Comparison of ENCODE assay signal across 9 cellular contexts in the genomic region with DNA sequence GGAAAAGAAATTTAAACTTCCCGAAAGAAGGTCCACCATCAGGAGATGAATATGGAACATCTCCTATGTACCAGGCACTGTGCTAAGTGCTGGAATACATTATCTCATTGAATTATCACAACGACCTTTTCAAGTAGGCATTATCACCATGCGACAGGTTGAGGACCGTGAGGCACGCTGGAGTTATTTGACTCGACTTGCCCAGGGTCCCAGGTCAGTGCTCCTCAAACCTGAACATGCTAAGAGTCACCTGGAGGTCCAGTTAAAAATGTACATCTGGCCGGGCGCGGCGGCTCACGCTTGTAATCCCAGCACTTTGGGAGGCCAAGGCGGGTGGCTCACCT. TPM values are rescaled to one million over a fixed set of nuclear protein-coding genes. Genes with fewer than 3 reads are reported as not detected.
DNase-seq lines count a peak whose midpoint lies in the region; ATAC-seq and TF ChIP-seq lines count a peak whose summit lies in the region.
"Had no signal": no experiment of that assay in that cellular context is flagged by ENCODE, and none has a peak within 500 bp of the region (broad histone marks: within the 10 kb centered on the region; RNA-seq: fewer than 3 reads in every experiment).

No MANE protein-coding gene starts in this region.

- WGBS in endodermal cell (ENCODE audit: insufficient coverage in 1 of 2, insufficient read length in 1 of 2), 2 experiments = 81 to 92% methylated on average over 12 of the region's 12 CpGs

- ATAC-seq in T-helper 17 cell = no peak
- no peak for ATAC-seq in stimulated activated naive B cell treated with anti-CD40 and anti-IgM and Interleukin-4, amounts not matched to agents 10 μg/mL and 1 μg/mL and 100 μg/mL, for 72 hours (replicated peaks)
- no peak for ATAC-seq in GM21825 (IDR thresholded peaks at IDR 0.05; ENCODE audit: unreplicated experiment)

- no peaks in the 10 kb centered on the region for H3K36me3 Mint-ChIP-seq in activated naive CD4-positive, alpha-beta T cell treated with anti-CD3 and anti-CD28 coated beads for 36 hours (ENCODE audit: low read depth)
- H3K36me3 Mint-ChIP-seq in T-helper 17 cell (ENCODE audit: low read depth) (no peaks in the 10 kb centered on the region), endodermal cell (ENCODE audit: low read depth) (no peaks in the 10 kb centered on the region)
- H3K36me3 Mint-ChIP-seq in stimulated activated naive B cell treated with anti-CD40 and anti-IgM and Interleukin-4, amounts not matched to agents 10 μg/mL and 1 μg/mL and 100 μg/mL, for 72 hours = no peaks in the 10 kb centered on the region

- no peaks in the 10 kb centered on the region for H3K9me3 ChIP-seq in T-helper 17 cell (ENCODE audit: control insufficient read depth, low read length, poor library complexity, severe bottlenecking)
- H3K9me3 ChIP-seq in endodermal cell (ENCODE audit: control insufficient read depth, low read length) = no peaks in the 10 kb centered on the region

- no peaks in the 10 kb centered on the region for H3K27me3 ChIP-seq in endodermal cell (ENCODE audit: control insufficient read depth, insufficient read depth, low read length, poor library complexity, severe bottlenecking)

- intact Hi-C loops in activated naive CD4-positive, alpha-beta T cell treated with anti-CD3 and anti-CD28 coated beads for 36 hours (cut with micrococcal nuclease) = no loop called here

- no peaks in the 10 kb centered on the region for H3K4me1 ChIP-seq in endodermal cell (ENCODE audit: control insufficient read depth, insufficient read depth, low read length)

- peaks cover 14% of the 10 kb centered on the region for H3K4me1 Mint-ChIP-seq in activated naive CD4-positive, alpha-beta T cell treated with anti-CD3 and anti-CD28 coated beads for 36 hours (ENCODE audit: low read depth)
- H3K4me1 Mint-ChIP-seq in T-helper 17 cell (peaks cover 9% of the 10 kb centered on the region), endodermal cell (no peaks in the 10 kb centered on the region)
- peaks cover 9 to 14% of the 10 kb centered on the region in 2 donors for H3K4me1 Mint-ChIP-seq in stimulated activated naive B cell treated with anti-CD40 and anti-IgM and Interleukin-4, amounts not matched to agents 10 μg/mL and 1 μg/mL and 100 μg/mL, for 72 hours

- H3K27ac Mint-ChIP-seq in activated naive CD4-positive, alpha-beta T cell treated with anti-CD3 and anti-CD28 coated beads for 36 hours = peak overlapping the region; percentile 80
- peak overlapping the region; percentile 91 for H3K27ac Mint-ChIP-seq in T-helper 17 cell
- H3K27ac Mint-ChIP-seq in endodermal cell = no peak overlapping the region
- H3K27ac Mint-ChIP-seq in stimulated activated naive B cell treated with anti-CD40 and anti-IgM and Interleukin-4, amounts not matched to agents 10 μg/mL and 1 μg/mL and 100 μg/mL, for 72 hours = peak overlapping the region; percentile 92

- no peak for DNase-seq in activated naive CD4-positive, alpha-beta T cell treated with anti-CD3 and anti-CD28 coated beads for 36 hours
- DNase-seq in activated naive CD4-positive, alpha-beta T cell treated with anti-CD3 and anti-CD28 coated beads, Interleukin-2, amount 50 U/mL, for 16 hours = no peak
- DNase-seq in T-helper 17 cell (no peak), endodermal cell (no peak), glomerular visceral epithelial cell (ENCODE audit: extremely low spot score) (no peak), activated gamma-delta T cell treated with Interleukin-2 at 50 U/mL for 16 hours (no peak)
- no peak for DNase-seq in stimulated activated naive B cell treated with anti-CD40 and anti-IgM and Interleukin-4, amounts not matched to agents 10 μg/mL and 1 μg/mL and 100 μg/mL, for 72 hours

- TF ChIP-seq CTCF in endodermal cell (conservative IDR thresholded peaks at IDR 0.05) = no peak

- no peaks in the 10 kb centered on the region for H3K9me3 Mint-ChIP-seq in activated naive CD4-positive, alpha-beta T cell treated with anti-CD3 and anti-CD28 coated beads for 36 hours
- H3K9me3 Mint-ChIP-seq in endodermal cell = no peaks in the 10 kb centered on the region
- H3K9me3 Mint-ChIP-seq in stimulated activated naive B cell treated with anti-CD40 and anti-IgM and Interleukin-4, amounts not matched to agents 10 μg/mL and 1 μg/mL and 100 μg/mL, for 72 hours = no peaks in the 10 kb centered on the region

- CTCF ChIA-PET in activated naive CD4-positive, alpha-beta T cell treated with anti-CD3 and anti-CD28 coated beads for 36 hours (lab: Charles Lee) = interaction anchor here (0.6 to 2.9 kb wide), 21 partner anchors 9 to 683 kb away, joined by 3 to 28 read pairs (median 6); a partner anchor contains a TSS

- no peak overlapping the region for H3K9ac ChIP-seq in endodermal cell (ENCODE audit: extremely low read depth, low read length, poor library complexity, severe bottlenecking)

- H3K4me3 ChIP-seq in endodermal cell (ENCODE audit: low read length) = no peak overlapping the region

- H3K27ac ChIP-seq in endodermal cell (ENCODE audit: low read depth, low read length) = no peak overlapping the region

- H3K27me3 Mint-ChIP-seq in activated naive CD4-positive, alpha-beta T cell treated with anti-CD3 and anti-CD28 coated beads for 36 hours (ENCODE audit: low read depth) = no peaks in the 10 kb centered on the region
- H3K27me3 Mint-ChIP-seq in T-helper 17 cell (peaks cover 1% of the 10 kb centered on the region), endodermal cell (ENCODE audit: insufficient read depth) (peaks cover 3% of the 10 kb centered on the region)
- H3K27me3 Mint-ChIP-seq in stimulated activated naive B cell treated with anti-CD40 and anti-IgM and Interleukin-4, amounts not matched to agents 10 μg/mL and 1 μg/mL and 100 μg/mL, for 72 hours = no peaks in the 10 kb centered on the region

- peak overlapping the region; percentile 80 for H3K4me3 Mint-ChIP-seq in activated naive CD4-positive, alpha-beta T cell treated with anti-CD3 and anti-CD28 coated beads for 36 hours
- H3K4me3 Mint-ChIP-seq in T-helper 17 cell (peak overlapping the region; percentile 90), endodermal cell (peak overlapping the region; percentile 50)
- peak overlapping the region; percentile 89 to 94 for H3K4me3 Mint-ChIP-seq in stimulated activated naive B cell treated with anti-CD40 and anti-IgM and Interleukin-4, amounts not matched to agents 10 μg/mL and 1 μg/mL and 100 μg/mL, for 72 hours

- H3K36me3 ChIP-seq in endodermal cell (ENCODE audit: control insufficient read depth, insufficient read depth, low read length) = no peaks in the 10 kb centered on the region

RNA-seq across cellular contexts. Expression of a gene that starts 15.9 kb away (rescaled TPM):
- 10 to 100 TPM; 20.3 to 21.7 TPM for total RNA-seq in activated naive CD4-positive, alpha-beta T cell treated with anti-CD3 and anti-CD28 coated beads for 36 hours
- total RNA-seq in T-helper 17 cell (10 to 100 TPM; 19.2 to 22.5 TPM), endodermal cell (10 to 100 TPM; 71.3 to 81.2 TPM)
- 54.5 TPM for polyA plus RNA-seq in endodermal cell (2013, experiment 1 of 2)
- 49.1 TPM for polyA plus RNA-seq in endodermal cell (2013, experiment 2 of 2)

RNA-seq across cellular contexts. Expression of a gene that starts 28.5 kb away (rescaled TPM):
- total RNA-seq in activated naive CD4-positive, alpha-beta T cell treated with anti-CD3 and anti-CD28 coated beads for 36 hours = under 1 TPM; 0.26 to 0.30 TPM
- total RNA-seq in T-helper 17 cell (under 1 TPM in 1 of 2 donors, not detected in 1; 0.17 TPM), endodermal cell (1 to 10 TPM; 5.4 to 6.0 TPM)
- 42.1 TPM for polyA plus RNA-seq in endodermal cell (2013, experiment 1 of 2)
- polyA plus RNA-seq in endodermal cell (2013, experiment 2 of 2) = 39.2 TPM

RNA-seq across cellular contexts. Expression of a gene that starts 39.1 kb away (rescaled TPM):
- total RNA-seq in activated naive CD4-positive, alpha-beta T cell treated with anti-CD3 and anti-CD28 coated beads for 36 hours = 10 to 100 TPM; 86.7 to 88.3 TPM
- total RNA-seq in T-helper 17 cell (10 to 100 TPM; 23.2 to 28.1 TPM), endodermal cell (100 to 1,000 TPM; 128 to 132 TPM)
- polyA plus RNA-seq in endodermal cell (2013, experiment 1 of 2) = 153 TPM
- polyA plus RNA-seq in endodermal cell (2013, experiment 2 of 2) = 130 TPM

RNA-seq across cellular contexts. Expression of a gene that starts 42.0 kb away (rescaled TPM):
- not detected for total RNA-seq in activated naive CD4-positive, alpha-beta T cell treated with anti-CD3 and anti-CD28 coated beads for 36 hours
- total RNA-seq in T-helper 17 cell (under 1 TPM in 1 of 2 donors, not detected in 1; 0.13 TPM), endodermal cell (1 to 10 TPM in 1 of 2 donors, under 1 TPM in 1; 0.95 to 1.4 TPM)
- 0.39 TPM for polyA plus RNA-seq in endodermal cell (2013, experiment 1 of 2)
- polyA plus RNA-seq in endodermal cell (2013, experiment 2 of 2) = 0.54 TPM
- total RNA-seq: epithelial cell of proximal tubule had no signal

RNA-seq across cellular contexts. Expression of a gene that starts 56.0 kb away (rescaled TPM):
- total RNA-seq in activated naive CD4-positive, alpha-beta T cell treated with anti-CD3 and anti-CD28 coated beads for 36 hours = 10 to 100 TPM; 20.0 to 20.6 TPM
- total RNA-seq in T-helper 17 cell (1 to 10 TPM; 2.7 to 4.2 TPM), endodermal cell (1 to 10 TPM; 2.7 to 4.1 TPM)
- 2.8 TPM for polyA plus RNA-seq in endodermal cell (2013, experiment 1 of 2)
- 2.0 TPM for polyA plus RNA-seq in endodermal cell (2013, experiment 2 of 2)

Comparison
In these comparisons a context has a peak if more than half of its experiments do, and no peak if none do; other contexts are left out.
1. RNA of a gene that starts 28.5 kb away (total RNA-seq): 5.4 to 6.0 TPM in endodermal cell; 0.26 to 0.30 TPM in activated naive CD4-positive, alpha-beta T cell treated with anti-CD3 and anti-CD28 coated beads for 36 hours and 0.17 TPM in T-helper 17 cell; every median in the first group is over 4 times any median in the second.
2. Peak in every context shown above with its lines, with median percentiles within 50 percentile points of each other: H3K4me3 Mint-ChIP-seq.